Comparison of ENCODE assay signal across 20 cellular contexts in the genomic region with DNA sequence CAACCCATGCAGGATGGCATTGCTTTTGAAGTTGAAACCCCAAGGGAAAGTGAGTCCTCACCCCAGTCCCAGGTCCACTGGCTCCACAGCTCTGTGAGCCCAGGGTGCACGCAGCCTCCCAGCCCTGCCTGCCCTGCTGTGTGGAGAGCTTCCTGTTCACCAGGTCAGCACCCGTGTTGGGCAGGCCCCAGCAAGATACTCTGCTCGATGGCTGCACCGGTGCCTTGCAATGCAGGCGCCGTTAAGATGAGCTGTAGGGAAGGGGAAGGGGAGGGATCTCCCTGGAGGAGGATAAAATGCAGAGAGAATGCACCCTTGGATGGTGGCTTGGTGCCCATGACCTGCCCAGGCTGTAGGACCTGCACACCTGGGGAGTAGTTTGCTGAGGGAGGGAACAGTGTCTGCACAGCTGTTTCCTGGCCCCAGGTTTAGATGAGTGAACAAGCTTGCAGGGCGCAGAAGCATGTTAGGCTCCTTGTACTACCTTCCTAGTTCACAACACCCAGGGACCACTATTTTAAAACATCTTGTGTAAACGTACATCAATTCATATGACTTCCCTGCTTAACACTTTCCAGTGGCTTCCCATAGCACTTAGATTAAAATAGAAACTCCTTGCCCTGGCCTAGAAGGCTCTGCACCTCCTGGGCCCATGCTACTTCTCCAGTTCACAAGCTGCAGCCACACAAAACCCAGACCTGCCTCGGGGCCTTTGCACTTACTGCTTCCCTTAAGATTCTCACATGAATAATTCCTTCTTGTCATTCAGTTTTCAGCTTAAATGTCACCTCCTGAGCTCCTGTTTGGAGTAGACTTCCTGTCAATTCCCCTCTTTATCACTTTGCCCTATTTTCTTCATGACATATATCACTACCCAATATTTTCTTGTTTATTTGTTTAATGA. TPM values are rescaled to one million over a fixed set of nuclear protein-coding genes. Genes with fewer than 3 reads are reported as not detected.
DNase-seq lines count a peak whose midpoint lies in the region; ATAC-seq and TF ChIP-seq lines count a peak whose summit lies in the region.
"Had no signal": no experiment of that assay in that cellular context is flagged by ENCODE, and none has a peak within 500 bp of the region (broad histone marks: within the 10 kb centered on the region; RNA-seq: fewer than 3 reads in every experiment).

No MANE protein-coding gene starts in this region.

- POLR2A ChIA-PET in CD4-positive, alpha-beta T cell (lab: Charles Lee) = no interaction called here

- peaks cover 10% of the 10 kb centered on the region for H3K4me1 Mint-ChIP-seq in stimulated activated naive CD8-positive, alpha-beta T cell treated with anti-CD3 and anti-CD28 coated beads, Interleukin-15, amount 100 ng/mL, for 72 hours
- H3K4me1 Mint-ChIP-seq in mesothelial cell of epicardium = peaks cover 25% of the 10 kb centered on the region
- no peaks in the 10 kb centered on the region for H3K4me1 Mint-ChIP-seq in CD4-positive, alpha-beta T cell (ENCODE audit: low read depth)
- H3K4me1 Mint-ChIP-seq: activated naive CD4-positive, alpha-beta T cell treated with anti-CD3 and anti-CD28 coated beads, Interleukin-2, amount 10 ng/mL, durations not matched to agents 7 days and 5 days had no signal

- H3K27me3 Mint-ChIP-seq in stimulated activated naive CD8-positive, alpha-beta T cell treated with anti-CD3 and anti-CD28 coated beads, Interleukin-15, amount 100 ng/mL, for 72 hours = no peaks in the 10 kb centered on the region
- H3K27me3 Mint-ChIP-seq in mesothelial cell of epicardium (ENCODE audit: low read depth) = no peaks in the 10 kb centered on the region
- peaks cover 10% of the 10 kb centered on the region for H3K27me3 Mint-ChIP-seq in CD4-positive, alpha-beta T cell

- H3K27ac ChIP-seq in CD4-positive, alpha-beta T cell (ENCODE audit: low read depth, low read length) = no peak overlapping the region
- H3K27ac ChIP-seq: A549, ascending aorta, HL-60, left ventricle myocardium inferior had no signal

- CTCF ChIA-PET in CD4-positive, alpha-beta T cell (lab: Charles Lee) = no interaction called here

- intact Hi-C loops in CD4-positive, alpha-beta T cell (cut with DNase I, micrococcal nuclease) = no loop called here

- no peak overlapping the region for H3K27ac Mint-ChIP-seq in stimulated activated naive CD8-positive, alpha-beta T cell treated with anti-CD3 and anti-CD28 coated beads, Interleukin-15, amount 100 ng/mL, for 72 hours
- H3K27ac Mint-ChIP-seq in mesothelial cell of epicardium = peak overlapping the region; percentile 71
- no peak overlapping the region for H3K27ac Mint-ChIP-seq in CD4-positive, alpha-beta T cell
- H3K27ac Mint-ChIP-seq: activated naive CD4-positive, alpha-beta T cell treated with anti-CD3 and anti-CD28 coated beads, Interleukin-2, amount 10 ng/mL, durations not matched to agents 7 days and 5 days had no signal

- peak; percentile 24 for ATAC-seq in stimulated activated naive CD8-positive, alpha-beta T cell treated with anti-CD3 and anti-CD28 coated beads, Interleukin-15, amount 100 ng/mL, for 72 hours
- no peak for ATAC-seq in stimulated activated naive CD8-positive, alpha-beta T cell treated with anti-CD3 and anti-CD28 coated beads, Interleukin-15, Interleukin-2, amounts not matched to agents 100 U/mL and 50 U/mL, for 24 hours
- no peak for ATAC-seq in CD4-positive, alpha-beta T cell (ENCODE audit: poor library complexity)
- ATAC-seq in HG02870 (IDR thresholded peaks at IDR 0.05; ENCODE audit: unreplicated experiment) = no peak
- ATAC-seq: A549 had no signal

- no peaks in the 10 kb centered on the region for H3K9me3 ChIP-seq in CD4-positive, alpha-beta T cell (ENCODE audit: control insufficient read depth, low read length)
- H3K9me3 ChIP-seq: A549, ascending aorta, left ventricle myocardium inferior had no signal

- no peaks in the 10 kb centered on the region for H3K9me3 Mint-ChIP-seq in stimulated activated naive CD8-positive, alpha-beta T cell treated with anti-CD3 and anti-CD28 coated beads, Interleukin-15, amount 100 ng/mL, for 72 hours
- peaks cover 5% of the 10 kb centered on the region for H3K9me3 Mint-ChIP-seq in mesothelial cell of epicardium
- no peaks in the 10 kb centered on the region for H3K9me3 Mint-ChIP-seq in CD4-positive, alpha-beta T cell
- H3K9me3 Mint-ChIP-seq: activated naive CD4-positive, alpha-beta T cell treated with anti-CD3 and anti-CD28 coated beads, Interleukin-2, amount 10 ng/mL, durations not matched to agents 7 days and 5 days had no signal

- no peak overlapping the region for H3K4me3 Mint-ChIP-seq in stimulated activated naive CD8-positive, alpha-beta T cell treated with anti-CD3 and anti-CD28 coated beads, Interleukin-15, amount 100 ng/mL, for 72 hours
- no peak overlapping the region for H3K4me3 Mint-ChIP-seq in mesothelial cell of epicardium
- H3K4me3 Mint-ChIP-seq in CD4-positive, alpha-beta T cell = no peak overlapping the region
- H3K4me3 Mint-ChIP-seq: activated naive CD4-positive, alpha-beta T cell treated with anti-CD3 and anti-CD28 coated beads, Interleukin-2, amount 10 ng/mL, durations not matched to agents 7 days and 5 days had no signal

- DNase-seq in stimulated activated naive CD8-positive, alpha-beta T cell treated with anti-CD3 and anti-CD28 coated beads, Interleukin-15, amount 100 ng/mL, for 72 hours = no peak
- no peak for DNase-seq in stimulated activated naive CD8-positive, alpha-beta T cell treated with anti-CD3 and anti-CD28 coated beads, Interleukin-15, Interleukin-2, amounts not matched to agents 100 U/mL and 50 U/mL, for 24 hours
- peak; percentile 34 for DNase-seq in ecto neural progenitor cell (ENCODE audit: low spot score)
- no peak for DNase-seq in mesothelial cell of epicardium (ENCODE audit: low spot score in 2 of 2, unreplicated experiment in 2 of 2)
- DNase-seq in iPS-NIHi11 (ENCODE audit: low spot score) = no peak
- no peak for DNase-seq in effector CD4-positive, alpha-beta T cell
- no peak for DNase-seq in CD4-positive, alpha-beta T cell
- DNase-seq: activated CD8-positive, alpha-beta memory T cell treated with anti-CD3 and anti-CD28 coated beads for 24 hours; activated naive CD4-positive, alpha-beta T cell treated with anti-CD3 and anti-CD28 coated beads, Interleukin-2, amount 10 ng/mL, durations not matched to agents 7 days and 5 days; activated T-cell treated with anti-CD3 and anti-CD28 coated beads, Interleukin-2, amount 50 U/mL, for 48 hours; effector CD8-positive, alpha-beta T cell; left ventricle myocardium inferior; NCI-H1436; stimulated activated CD4-positive, alpha-beta T cell treated with anti-CD3 and anti-CD28 coated beads, Interleukin-4, amount 100 ng/mL, for 24 hours; T-helper 9 cell had no signal

- no peaks in the 10 kb centered on the region for H3K27me3 ChIP-seq in CD4-positive, alpha-beta T cell (ENCODE audit: control insufficient read depth, insufficient read depth, low read length)
- H3K27me3 ChIP-seq: ascending aorta had no signal

- H3K36me3 Mint-ChIP-seq in mesothelial cell of epicardium = peaks cover 7% of the 10 kb centered on the region
- H3K36me3 Mint-ChIP-seq in CD4-positive, alpha-beta T cell (ENCODE audit: low read depth) = no peaks in the 10 kb centered on the region
- H3K36me3 Mint-ChIP-seq: activated naive CD4-positive, alpha-beta T cell treated with anti-CD3 and anti-CD28 coated beads, Interleukin-2, amount 10 ng/mL, durations not matched to agents 7 days and 5 days had no signal

- no peak for TF ChIP-seq CTCF in mesothelial cell of epicardium (IDR thresholded peaks at IDR 0.05; ENCODE audit: unreplicated experiment)
- no peak for TF ChIP-seq CTCF in CD4-positive, alpha-beta T cell (IDR thresholded peaks at IDR 0.05)

RNA-seq across cellular contexts. Expression of a gene that starts 19.6 kb away (rescaled TPM):
- total RNA-seq in mesothelial cell of epicardium = 2.5 to 2.8 TPM (median 2.8 TPM) in 3 replicates
- total RNA-seq in CD4-positive, alpha-beta T cell = not detected
- total RNA-seq: ascending aorta, G401, left ventricle myocardium inferior had no signal
